In genomic region chr4:144357970-144358369, GRCh38 we compare ENCODE assay signal across 22 cellular contexts.
DNase-seq lines count a peak whose midpoint lies in the region; ATAC-seq and TF ChIP-seq lines count a peak whose summit lies in the region.
"Had no signal": no experiment of that assay in that cellular context is flagged by ENCODE, and none has a peak within 500 bp of the region (broad histone marks: within the 10 kb centered on the region; RNA-seq: fewer than 3 reads in every experiment).

No MANE protein-coding gene starts in this region.

- no peak overlapping the region for H2BK5ac ChIP-seq in neuronal stem cell (ENCODE audit: low read length)

- WGBS in neuronal stem cell (ENCODE audit: extremely low coverage in 2 of 2, insufficient read length in 2 of 2, insufficient replicate concordance in 1 of 2), 2 donors: no CpG with 5 or more reads among the region's 3 CpGs

- DNase-seq in OCI-LY7 (ENCODE audit: low spot score) (peak; percentile 7), neuronal stem cell (ENCODE audit: low spot score) (no peak), DMS153 (lab: John Stamatoyannopoulos, UW) (no peak), MG63 (no peak)
- DNase-seq in stimulated activated CD4-positive, alpha-beta T cell treated with anti-CD3 and anti-CD28 coated beads, Interleukin-4, amount 100 ng/mL, for 4 hours: no peak
- DNase-seq: activated CD4-positive, alpha-beta T cell treated with anti-CD3 and anti-CD28 coated beads, Interleukin-2, amount 10 ng/mL, durations not matched to agents 24 days and 14 days; activated CD8-positive, alpha-beta memory T cell treated with anti-CD3 and anti-CD28 coated beads, Interleukin-2, amount 50 U/mL, for 4 hours; activated naive CD4-positive, alpha-beta T cell treated with Interleukin-2 at 50 U/mL for 16 hours; anterior cingulate cortex; DMS 273 treated with DMSO at 0.1 percent for 48 hours; heart left ventricle; KBM-7; mammary epithelial cell; naive thymus-derived CD8-positive, alpha-beta T cell; NCI-H1105; NCI-H510A treated with DMSO at 0.1 percent for 48 hours; posterior cingulate gyrus; spleen had no signal

- H2AK5ac ChIP-seq in neuronal stem cell (ENCODE audit: low read depth, low read length): no peak overlapping the region

- no peak overlapping the region for H3K4me2 ChIP-seq in OCI-LY7 (ENCODE audit: low read length)
- H3K4me2 ChIP-seq in neuronal stem cell (ENCODE audit: insufficient read depth, low read length, poor library complexity, severe bottlenecking): no peak overlapping the region

- H3K23ac ChIP-seq in neuronal stem cell (ENCODE audit: low read depth, low read length, poor library complexity): no peak overlapping the region

- POLR2A ChIA-PET in OCI-LY7 (lab: Charles Lee): interaction anchor here (0.6 to 3.3 kb wide), 11 partner anchors 9 to 1438 kb away, joined by 3 to 14 read pairs (median 3); no protein-coding TSS in a partner anchor

- no peak overlapping the region for H3K9ac ChIP-seq in neuronal stem cell (ENCODE audit: low read depth, low read length, poor library complexity)

- H4K91ac ChIP-seq in neuronal stem cell (ENCODE audit: low read depth, low read length, poor library complexity): no peak overlapping the region

- H3K9me3 ChIP-seq in OCI-LY7 (ENCODE audit: low read length) (no peaks in the 10 kb centered on the region), neuronal stem cell (replicated peaks in 1 of 2; ENCODE audit: control insufficient read depth in 2 of 2, insufficient read depth in 1 of 2, low read depth in 1 of 2, low read length in 2 of 2) (no peaks in the 10 kb centered on the region), MG63 (no peaks in the 10 kb centered on the region)
- H3K9me3 ChIP-seq: heart left ventricle, spleen, suprapubic skin had no signal

- no peaks in the 10 kb centered on the region for H3K9me2 ChIP-seq in OCI-LY7 (ENCODE audit: insufficient read depth, low read length)

- no peak overlapping the region for H3K14ac ChIP-seq in neuronal stem cell (ENCODE audit: low read length)

- no peak overlapping the region for H3K4ac ChIP-seq in neuronal stem cell (ENCODE audit: low read length)

- no peaks in the 10 kb centered on the region for H3K79me2 ChIP-seq in OCI-LY7 (ENCODE audit: insufficient read depth, low read depth, low read length)

- no peak overlapping the region for H2BK12ac ChIP-seq in neuronal stem cell (ENCODE audit: low read length)

- no peak overlapping the region for H2BK15ac ChIP-seq in neuronal stem cell (ENCODE audit: low read length)

- no TSS peak for BruUV-seq in OCI-LY7 (replicated peaks; lab: Mats Ljungman, UMichigan)

- H3K4me3 ChIP-seq in OCI-LY7 (ENCODE audit: low read depth, low read length, poor library complexity, severe bottlenecking) (no peak overlapping the region), neuronal stem cell (ENCODE audit: low read length in 2 of 2) (no peak overlapping the region), MG63 (no peak overlapping the region)
- H3K4me3 ChIP-seq: heart left ventricle, spleen, suprapubic skin had no signal

- H3K27me3 ChIP-seq in neuronal stem cell (ENCODE audit: control insufficient read depth in 3 of 3, insufficient read depth in 3 of 3, low read depth in 1 of 3, low read length in 3 of 3): no peaks in the 10 kb centered on the region
- H3K27me3 ChIP-seq in MG63: no peaks in the 10 kb centered on the region
- H3K27me3 ChIP-seq: heart left ventricle had no signal

- no peak overlapping the region for H3K18ac ChIP-seq in neuronal stem cell (ENCODE audit: low read length)

- H3K27ac ChIP-seq in OCI-LY7 (ENCODE audit: low read depth, low read length, poor library complexity, severe bottlenecking) (no peak overlapping the region), neuronal stem cell (replicated peaks; ENCODE audit: low read length) (no peak overlapping the region)
- H3K27ac ChIP-seq: heart left ventricle, spleen, suprapubic skin had no signal

- peak; percentile 41 for ATAC-seq in GM18511 (IDR thresholded peaks at IDR 0.05; ENCODE audit: unreplicated experiment)
- peak; percentile 44 for ATAC-seq in HG02610 (IDR thresholded peaks at IDR 0.05; ENCODE audit: unreplicated experiment)
- no peak for ATAC-seq in GM19023 (IDR thresholded peaks at IDR 0.05; ENCODE audit: unreplicated experiment)
- ATAC-seq: heart left ventricle; naive thymus-derived CD8-positive, alpha-beta T cell had no signal

- TF ChIP-seq CTCF in OCI-LY7 (conservative IDR thresholded peaks at IDR 0.05; ENCODE audit: low read length): no peak

- no peak overlapping the region for H2AFZ ChIP-seq in OCI-LY7 (ENCODE audit: low read length)
- peak overlapping the region; percentile 76 for H2AFZ ChIP-seq in neuronal stem cell (ENCODE audit: low read length)

- CTCF ChIA-PET in OCI-LY7 (lab: Charles Lee; ENCODE audit: unreplicated experiment): no interaction called here

- no peak overlapping the region for H4K8ac ChIP-seq in neuronal stem cell (ENCODE audit: low read depth, low read length)

- no peak overlapping the region for H2BK120ac ChIP-seq in neuronal stem cell (ENCODE audit: low read depth, low read length)

- H3K36me3 ChIP-seq in OCI-LY7 (ENCODE audit: insufficient read depth, low read length) (no peaks in the 10 kb centered on the region), neuronal stem cell (replicated peaks in 1 of 2; ENCODE audit: control insufficient read depth in 2 of 2, insufficient read depth in 2 of 2, low read length in 2 of 2) (no peaks in the 10 kb centered on the region), MG63 (no peaks in the 10 kb centered on the region)
- H3K36me3 ChIP-seq: heart left ventricle, spleen, suprapubic skin had no signal

- no peaks in the 10 kb centered on the region for H3K79me1 ChIP-seq in neuronal stem cell (ENCODE audit: low read depth, low read length)

- peaks cover 8% of the 10 kb centered on the region for H3K4me1 ChIP-seq in OCI-LY7 (ENCODE audit: insufficient read depth, low read length, poor library complexity, severe bottlenecking)
- H3K4me1 ChIP-seq in neuronal stem cell (ENCODE audit: control insufficient read depth in 2 of 2, insufficient read depth in 1 of 2, low read depth in 1 of 2, low read length in 2 of 2): peaks cover 20 to 34% of the 10 kb centered on the region in 2 donors

- no peaks in the 10 kb centered on the region for H4K20me1 ChIP-seq in OCI-LY7 (ENCODE audit: insufficient read depth, low read length)

- intact Hi-C loops in OCI-LY7 (cut with micrococcal nuclease; ENCODE audit: unreplicated experiment): loop anchor here (1.0 kb wide), 1 partner anchor 20 kb away; no protein-coding TSS in a partner anchor
